ENCODE assay signal across 1 cellular context in the genomic region with DNA sequence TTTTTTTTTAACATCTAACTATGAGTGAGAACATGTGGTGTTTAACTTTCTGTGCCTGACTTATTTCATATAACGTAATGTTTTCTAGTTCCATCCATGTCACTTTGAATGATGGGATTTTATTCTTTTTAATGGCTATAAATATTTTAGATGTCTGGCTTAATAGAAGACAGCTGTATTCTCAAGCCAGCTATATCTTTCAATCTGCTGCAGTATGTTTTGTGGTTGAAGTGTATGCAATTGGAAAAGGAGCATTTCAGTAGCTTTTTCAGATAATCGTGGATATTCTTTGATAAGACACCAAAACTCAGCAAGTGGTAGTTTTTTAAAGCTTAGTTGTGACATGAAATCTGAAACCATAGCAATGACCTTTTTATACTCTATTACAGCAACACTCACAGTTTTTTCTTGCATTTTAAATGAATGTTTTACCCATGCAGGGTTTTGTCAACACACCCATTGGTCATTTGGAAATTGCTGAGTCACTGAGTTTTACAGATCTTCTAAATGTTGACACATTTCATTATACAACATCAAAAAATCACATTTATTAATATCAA.
TF ChIP-seq lines count a peak whose summit lies in the region.

No MANE protein-coding gene starts in this region.

TF ChIP-seq in HEK293, 187 proteins besides CTCF, POLR2A, EP300 and RAD21 (continued from another document):
- TF ChIP-seq, protein P1, sequence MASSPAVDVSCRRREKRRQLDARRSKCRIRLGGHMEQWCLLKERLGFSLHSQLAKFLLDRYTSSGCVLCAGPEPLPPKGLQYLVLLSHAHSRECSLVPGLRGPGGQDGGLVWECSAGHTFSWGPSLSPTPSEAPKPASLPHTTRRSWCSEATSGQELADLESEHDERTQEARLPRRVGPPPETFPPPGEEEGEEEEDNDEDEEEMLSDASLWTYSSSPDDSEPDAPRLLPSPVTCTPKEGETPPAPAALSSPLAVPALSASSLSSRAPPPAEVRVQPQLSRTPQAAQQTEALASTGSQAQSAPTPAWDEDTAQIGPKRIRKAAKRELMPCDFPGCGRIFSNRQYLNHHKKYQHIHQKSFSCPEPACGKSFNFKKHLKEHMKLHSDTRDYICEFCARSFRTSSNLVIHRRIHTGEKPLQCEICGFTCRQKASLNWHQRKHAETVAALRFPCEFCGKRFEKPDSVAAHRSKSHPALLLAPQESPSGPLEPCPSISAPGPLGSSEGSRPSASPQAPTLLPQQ (tag by site-specific recombination; IDR thresholded peaks at IDR 0.05), result no peak
- no peak for TF ChIP-seq KLF9 (tag by site-specific recombination; IDR thresholded peaks at IDR 0.05; ENCODE audit: low read depth)
- no peak for TF ChIP-seq HOXC10 (CRISPR knock-in tag; IDR thresholded peaks at IDR 0.05)
